In the genomic region with DNA sequence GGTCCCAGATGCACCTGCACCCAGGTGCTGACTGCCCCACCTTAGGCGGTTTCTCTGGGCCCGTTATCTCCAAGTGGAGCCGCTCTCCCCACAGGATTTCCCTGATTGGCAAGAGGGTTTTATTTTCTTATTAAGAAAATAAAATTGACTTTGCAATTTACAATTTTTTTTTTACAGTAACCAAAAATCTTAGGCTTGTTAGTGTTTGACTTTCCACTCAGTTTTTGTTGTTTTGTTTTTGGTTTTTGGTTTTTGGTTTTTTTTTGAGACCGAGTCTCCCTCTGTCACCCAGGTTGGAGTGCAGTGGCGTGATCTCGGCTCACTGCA, we compare ENCODE assay signal across 1 cellular context.
TF ChIP-seq lines count a peak whose summit lies in the region.

No MANE protein-coding gene starts in this region.

TF ChIP-seq in GM12878, 131 proteins besides CTCF, POLR2A, EP300 and RAD21:
- TF ChIP-seq, protein P1, sequence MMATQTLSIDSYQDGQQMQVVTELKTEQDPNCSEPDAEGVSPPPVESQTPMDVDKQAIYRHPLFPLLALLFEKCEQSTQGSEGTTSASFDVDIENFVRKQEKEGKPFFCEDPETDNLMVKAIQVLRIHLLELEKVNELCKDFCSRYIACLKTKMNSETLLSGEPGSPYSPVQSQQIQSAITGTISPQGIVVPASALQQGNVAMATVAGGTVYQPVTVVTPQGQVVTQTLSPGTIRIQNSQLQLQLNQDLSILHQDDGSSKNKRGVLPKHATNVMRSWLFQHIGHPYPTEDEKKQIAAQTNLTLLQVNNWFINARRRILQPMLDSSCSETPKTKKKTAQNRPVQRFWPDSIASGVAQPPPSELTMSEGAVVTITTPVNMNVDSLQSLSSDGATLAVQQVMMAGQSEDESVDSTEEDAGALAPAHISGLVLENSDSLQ (IDR thresholded peaks at IDR 0.05) = 0 out of 2 replicates have a peak, but pooled peaks have one; percentile 7
- TF ChIP-seq RB1 (IDR thresholded peaks at IDR 0.05; ENCODE audit: borderline replicate concordance) (no peak), NBN (IDR thresholded peaks at IDR 0.05) (0 out of 2 replicates have a peak, but pooled peaks have one; percentile 28), SREBF1 (IDR thresholded peaks at IDR 0.05; ENCODE audit: low read length) (no peak), BHLHE40 (IDR thresholded peaks at IDR 0.05; ENCODE audit: borderline replicate concordance in 1 of 2, low read depth in 2 of 2, low read length in 1 of 2) (no peak), NR2F1 (conservative IDR thresholded peaks at IDR 0.05) (no peak), ZNF274 (IDR thresholded peaks at IDR 0.05; ENCODE audit: insufficient read depth, insufficient read length) (no peak), YBX1 (IDR thresholded peaks at IDR 0.05) (no peak), NFIC (IDR thresholded peaks at IDR 0.05; ENCODE audit: low read depth, low read length) (no peak), ASH2L (IDR thresholded peaks at IDR 0.05; ENCODE audit: borderline replicate concordance, low read depth) (no peak), ZNF622 (IDR thresholded peaks at IDR 0.05) (no peak)
- TF ChIP-seq, protein P2, sequence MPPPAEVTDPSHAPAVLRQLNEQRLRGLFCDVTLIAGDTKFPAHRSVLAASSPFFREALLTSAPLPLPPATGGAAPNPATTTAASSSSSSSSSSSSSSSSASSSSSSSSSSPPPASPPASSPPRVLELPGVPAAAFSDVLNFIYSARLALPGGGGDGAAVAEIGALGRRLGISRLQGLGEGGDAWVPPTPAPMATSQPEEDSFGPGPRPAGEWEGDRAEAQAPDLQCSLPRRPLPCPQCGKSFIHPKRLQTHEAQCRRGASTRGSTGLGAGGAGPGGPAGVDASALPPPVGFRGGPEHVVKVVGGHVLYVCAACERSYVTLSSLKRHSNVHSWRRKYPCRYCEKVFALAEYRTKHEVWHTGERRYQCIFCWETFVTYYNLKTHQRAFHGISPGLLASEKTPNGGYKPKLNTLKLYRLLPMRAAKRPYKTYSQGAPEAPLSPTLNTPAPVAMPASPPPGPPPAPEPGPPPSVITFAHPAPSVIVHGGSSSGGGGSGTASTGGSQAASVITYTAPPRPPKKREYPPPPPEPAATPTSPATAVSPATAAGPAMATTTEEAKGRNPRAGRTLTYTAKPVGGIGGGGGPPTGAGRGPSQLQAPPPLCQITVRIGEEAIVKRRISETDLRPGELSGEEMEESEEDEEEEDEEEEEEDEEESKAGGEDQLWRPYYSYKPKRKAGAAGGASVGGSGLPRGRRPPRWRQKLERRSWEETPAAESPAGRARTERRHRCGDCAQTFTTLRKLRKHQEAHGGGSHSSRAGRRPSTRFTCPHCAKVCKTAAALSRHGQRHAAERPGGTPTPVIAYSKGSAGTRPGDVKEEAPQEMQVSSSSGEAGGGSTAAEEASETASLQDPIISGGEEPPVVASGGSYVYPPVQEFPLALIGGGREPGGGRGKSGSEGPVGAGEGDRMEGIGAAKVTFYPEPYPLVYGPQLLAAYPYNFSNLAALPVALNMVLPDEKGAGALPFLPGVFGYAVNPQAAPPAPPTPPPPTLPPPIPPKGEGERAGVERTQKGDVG (CRISPR knock-in tag; IDR thresholded peaks at IDR 0.05) = no peak
- TF ChIP-seq, protein P3, sequence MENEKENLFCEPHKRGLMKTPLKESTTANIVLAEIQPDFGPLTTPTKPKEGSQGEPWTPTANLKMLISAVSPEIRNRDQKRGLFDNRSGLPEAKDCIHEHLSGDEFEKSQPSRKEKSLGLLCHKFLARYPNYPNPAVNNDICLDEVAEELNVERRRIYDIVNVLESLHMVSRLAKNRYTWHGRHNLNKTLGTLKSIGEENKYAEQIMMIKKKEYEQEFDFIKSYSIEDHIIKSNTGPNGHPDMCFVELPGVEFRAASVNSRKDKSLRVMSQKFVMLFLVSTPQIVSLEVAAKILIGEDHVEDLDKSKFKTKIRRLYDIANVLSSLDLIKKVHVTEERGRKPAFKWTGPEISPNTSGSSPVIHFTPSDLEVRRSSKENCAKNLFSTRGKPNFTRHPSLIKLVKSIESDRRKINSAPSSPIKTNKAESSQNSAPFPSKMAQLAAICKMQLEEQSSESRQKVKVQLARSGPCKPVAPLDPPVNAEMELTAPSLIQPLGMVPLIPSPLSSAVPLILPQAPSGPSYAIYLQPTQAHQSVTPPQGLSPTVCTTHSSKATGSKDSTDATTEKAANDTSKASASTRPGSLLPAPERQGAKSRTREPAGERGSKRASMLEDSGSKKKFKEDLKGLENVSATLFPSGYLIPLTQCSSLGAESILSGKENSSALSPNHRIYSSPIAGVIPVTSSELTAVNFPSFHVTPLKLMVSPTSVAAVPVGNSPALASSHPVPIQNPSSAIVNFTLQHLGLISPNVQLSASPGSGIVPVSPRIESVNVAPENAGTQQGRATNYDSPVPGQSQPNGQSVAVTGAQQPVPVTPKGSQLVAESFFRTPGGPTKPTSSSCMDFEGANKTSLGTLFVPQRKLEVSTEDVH (IDR thresholded peaks at IDR 0.05; ENCODE audit: low read depth, partially characterized antibody) = no peak
